1 cellular context compared by ENCODE assay signal in genomic region chr7:134995239-134996096, GRCh38.
TF ChIP-seq lines count a peak whose summit lies in the region.

No MANE protein-coding gene starts in this region.

TF ChIP-seq in GM23338, 12 proteins besides CTCF, POLR2A, EP300 and RAD21 (continued from another document):
- TF ChIP-seq REST (IDR thresholded peaks at IDR 0.05; ENCODE audit: unreplicated experiment) = no peak
- no peak for TF ChIP-seq STAT1 (IDR thresholded peaks at IDR 0.05; ENCODE audit: unreplicated experiment)
- no peak for TF ChIP-seq NANOG (IDR thresholded peaks at IDR 0.05; ENCODE audit: borderline replicate concordance)
- no peak for TF ChIP-seq ZNF114 (CRISPR knock-in tag; IDR thresholded peaks at IDR 0.05)
